8 cellular contexts compared by ENCODE assay signal in genomic region chr15:43776718-43777292, GRCh38. TPM values are rescaled to one million over a fixed set of nuclear protein-coding genes. Genes with fewer than 3 reads are reported as not detected.
DNase-seq lines count a peak whose midpoint lies in the region; ATAC-seq and TF ChIP-seq lines count a peak whose summit lies in the region.

Gene ELL3, minus strand, starts transcription at chr15:43776966. Its CDS starts 65 bp downstream, at chr15:43776901.

- H3K9ac ChIP-seq in iPS-20b (ENCODE audit: low read depth, low read length) = peak within 1 kb of the TSS; percentile 58; the same call in 1 of the 2 replicates

- WGBS in body of pancreas, 2 donors = 0% methylated on average over 2 to 31 of the region's 41 CpGs

- intact Hi-C loops in body of pancreas (cut with DNase I) = no loop called here

- DNase-seq in NCI-H146 treated with DMSO at 0.1 percent for 48 hours (lab: John Stamatoyannopoulos, UW; ENCODE audit: unreplicated experiment) (peak; percentile 56), T1000 (lab: John Stamatoyannopoulos, UW) (peak; percentile 65), body of pancreas (peak; percentile 81 to 85 (median 82)), SK-N-DZ (ENCODE audit: low spot score) (no peak)
- DNase-seq in stimulated activated CD4-positive, alpha-beta T cell treated with anti-CD3 and anti-CD28 coated beads, Interleukin-12 subunit alpha, Interleukin-12 subunit beta, amount 100 ng/mL, for 48 hours (ENCODE audit: low read depth in 2 of 3, low spot score in 1 of 3) = peak; percentile 56 to 73 (median 60)

- H3K27ac ChIP-seq in body of pancreas = peak within 1 kb of the TSS; percentile 92 to 96 (median 94)
- H3K27ac ChIP-seq in iPS-20b (ENCODE audit: low read length) = no peak within 1 kb of the TSS

- H3K36me3 ChIP-seq in body of pancreas (replicated peaks in 1 of 2; ENCODE audit: insufficient read depth in 1 of 2, low read depth in 2 of 2) (peaks cover 0 to 3% of the 10 kb centered on the region in 2 donors), iPS-20b (ENCODE audit: insufficient read depth, low read depth, low read length) (peaks cover 26% of the 10 kb centered on the region)

- no peaks in the 10 kb centered on the region for H3K9me3 ChIP-seq in body of pancreas
- H3K9me3 ChIP-seq in iPS-20b (ENCODE audit: insufficient read depth, low read depth, low read length) = no peaks in the 10 kb centered on the region

- H3K4me1 ChIP-seq in body of pancreas = peaks cover 25% of the 10 kb centered on the region
- peaks cover 6% of the 10 kb centered on the region; the same call in 1 of the 2 replicates for H3K4me1 ChIP-seq in iPS-20b (ENCODE audit: insufficient read depth, low read length)

- H3K27me3 ChIP-seq in body of pancreas (no peaks in the 10 kb centered on the region), iPS-20b (ENCODE audit: insufficient read depth, low read length) (peaks cover 5% of the 10 kb centered on the region; the same call in 1 of the 2 replicates)

- no peak for TF ChIP-seq CTCF in GM12875 (IDR thresholded peaks at IDR 0.05; ENCODE audit: borderline replicate concordance, insufficient read depth, low read depth, low read length)
- TF ChIP-seq CTCF in body of pancreas (IDR thresholded peaks at IDR 0.05) = no peak

- TF ChIP-seq POLR2A in body of pancreas (IDR thresholded peaks at IDR 0.05) = peak; percentile 41 to 62 (median 56)

- peak within 1 kb of the TSS; percentile 65 for H3K4me3 ChIP-seq in GM12875 (ENCODE audit: low read depth, low read length)
- H3K4me3 ChIP-seq in body of pancreas = peak within 1 kb of the TSS; percentile 47 to 67
- H3K4me3 ChIP-seq in iPS-20b (ENCODE audit: low read length) = peak within 1 kb of the TSS; percentile 85

- ATAC-seq in HG02678 (IDR thresholded peaks at IDR 0.05; ENCODE audit: unreplicated experiment) = peak; percentile 37
- peak; percentile 83 for ATAC-seq in body of pancreas

RNA-seq across cellular contexts. Expression of gene ELL3, which starts in this region (rescaled TPM):
- total RNA-seq in body of pancreas = 10 to 100 TPM in 1 of 2 donors, 1 to 10 TPM in 1; 4.9 to 29.1 TPM
- not detected in 2 replicates for polyA plus RNA-seq in SK-N-DZ (2014; cell fraction: cytosol; rRNA removed)
- not detected in 2 replicates for polyA plus RNA-seq in SK-N-DZ (2014; cell fraction: nucleus; rRNA removed)
